In the genomic region with DNA sequence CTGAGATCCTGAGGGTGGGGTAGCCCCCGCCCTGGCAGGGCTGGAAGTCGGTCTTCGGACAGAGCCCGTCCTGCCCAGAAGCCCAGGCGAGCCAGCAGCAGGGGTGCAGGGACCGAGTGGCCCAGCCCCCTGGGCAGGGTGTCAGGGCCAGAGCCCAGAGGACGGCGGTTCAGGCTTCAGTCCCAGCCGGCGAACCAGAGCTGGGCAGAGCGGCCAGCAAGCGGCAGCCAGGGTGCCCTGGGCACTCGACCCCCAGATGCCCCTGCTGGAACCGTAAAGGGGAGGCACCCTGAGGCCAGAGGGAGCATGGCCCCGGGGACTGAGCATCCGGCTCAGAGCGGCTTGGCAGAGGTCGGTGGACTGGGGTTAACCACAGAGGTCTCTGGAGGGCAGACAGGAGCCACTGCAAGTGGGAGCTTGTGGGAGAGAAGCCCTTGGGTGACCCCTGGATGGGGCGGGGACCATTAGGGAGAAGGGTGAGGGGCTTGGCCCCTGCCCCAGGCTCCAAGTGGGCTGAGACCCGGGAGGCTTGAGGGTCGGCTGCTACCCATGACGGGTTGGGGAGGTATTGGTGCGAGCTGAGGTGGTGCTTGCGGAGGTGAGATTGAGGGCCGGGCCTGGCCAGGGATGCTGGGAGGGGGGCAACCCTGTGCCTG, we compare ENCODE assay signal across 13 cellular contexts. TPM values are rescaled to one million over a fixed set of nuclear protein-coding genes. Genes with fewer than 3 reads are reported as not detected.
A peak's percentile ranks its signal among the peaks of the same experiment; 100 is the strongest.
DNase-seq lines count a peak whose midpoint lies in the region; ATAC-seq and TF ChIP-seq lines count a peak whose summit lies in the region.
"Had no signal": no experiment of that assay in that cellular context is flagged by ENCODE, and none has a peak within 500 bp of the region (broad histone marks: within the 10 kb centered on the region; RNA-seq: fewer than 3 reads in every experiment).

No MANE protein-coding gene starts in this region.

- no peaks in the 10 kb centered on the region for H3K9me3 Mint-ChIP-seq in T-helper 1 cell treated with Interleukin-12 subunit alpha and Interleukin-12 subunit beta and Interleukin-4 antibody, amounts not matched to agents 30 μg/mL and 1 μg/mL, for 36 hours
- no peaks in the 10 kb centered on the region for H3K9me3 Mint-ChIP-seq in effector memory CD8-positive, alpha-beta T cell
- no peaks in the 10 kb centered on the region for H3K9me3 Mint-ChIP-seq in naive B cell

- ATAC-seq in effector memory CD8-positive, alpha-beta T cell (replicated peaks): no peak
- ATAC-seq in naive B cell (ENCODE audit: low read depth in 2 of 2) (no peak), left colon (no peak)

- H3K4me1 ChIP-seq in testis: peaks cover 12% of the 10 kb centered on the region

- WGBS in testis, 2 donors: 64 to 84% methylated on average over 10 to 25 of the region's 25 CpGs

- intact Hi-C loops in testis (cut with DNase I; ENCODE audit: low total_unique reads): no loop called here
- intact Hi-C loops in left colon (cut with DNase I, micrococcal nuclease): no loop called here

- H3K27ac ChIP-seq in testis: peak overlapping the region; percentile 34 to 42
- H3K27ac ChIP-seq: 22Rv1 had no signal

- no peaks in the 10 kb centered on the region for H3K27me3 ChIP-seq in testis

- no peak for DNase-seq in T-helper 1 cell
- DNase-seq in effector memory CD8-positive, alpha-beta T cell: no peak
- no peak for DNase-seq in naive B cell
- DNase-seq in testis: no peak
- no peak for DNase-seq in activated CD4-positive, CD25-positive, alpha-beta regulatory T cell (lab: John Stamatoyannopoulos, UW)
- no peak for DNase-seq in Kasumi-1 (lab: John Stamatoyannopoulos, UW)
- DNase-seq in left colon: no peak
- DNase-seq: activated naive CD4-positive, alpha-beta T cell treated with Interleukin-2 at 50 U/mL for 16 hours; KG1; NCI-H226 had no signal

- H3K27ac Mint-ChIP-seq in T-helper 1 cell treated with Interleukin-12 subunit alpha and Interleukin-12 subunit beta and Interleukin-4 antibody, amounts not matched to agents 30 μg/mL and 1 μg/mL, for 36 hours: peak overlapping the region; percentile 62
- H3K27ac Mint-ChIP-seq in effector memory CD8-positive, alpha-beta T cell: peak overlapping the region; percentile 90 to 93
- H3K27ac Mint-ChIP-seq in naive B cell: peak overlapping the region in 4 of 6 donors; percentile 32 to 74 (median 64)

- H3K9me3 ChIP-seq in testis: no peaks in the 10 kb centered on the region

- no peaks in the 10 kb centered on the region for H3K27me3 Mint-ChIP-seq in T-helper 1 cell treated with Interleukin-12 subunit alpha and Interleukin-12 subunit beta and Interleukin-4 antibody, amounts not matched to agents 30 μg/mL and 1 μg/mL, for 36 hours (ENCODE audit: low read depth)
- no peaks in the 10 kb centered on the region for H3K27me3 Mint-ChIP-seq in effector memory CD8-positive, alpha-beta T cell
- H3K27me3 Mint-ChIP-seq in naive B cell: no peaks in the 10 kb centered on the region

- TF ChIP-seq CTCF in testis (IDR thresholded peaks at IDR 0.05): no peak

- H3K36me3 ChIP-seq in testis (ENCODE audit: low read depth, missing control alignments): no peaks in the 10 kb centered on the region

- H3K36me3 Mint-ChIP-seq in T-helper 1 cell treated with Interleukin-12 subunit alpha and Interleukin-12 subunit beta and Interleukin-4 antibody, amounts not matched to agents 30 μg/mL and 1 μg/mL, for 36 hours (ENCODE audit: low read depth): peaks cover 8% of the 10 kb centered on the region
- H3K36me3 Mint-ChIP-seq in effector memory CD8-positive, alpha-beta T cell (ENCODE audit: insufficient read depth): peaks cover 65% of the 10 kb centered on the region
- peaks cover 0 to 8% of the 10 kb centered on the region in 2 donors for H3K36me3 Mint-ChIP-seq in naive B cell

- peaks cover 12% of the 10 kb centered on the region for H3K4me1 Mint-ChIP-seq in T-helper 1 cell treated with Interleukin-12 subunit alpha and Interleukin-12 subunit beta and Interleukin-4 antibody, amounts not matched to agents 30 μg/mL and 1 μg/mL, for 36 hours (ENCODE audit: low read depth)
- H3K4me1 Mint-ChIP-seq in effector memory CD8-positive, alpha-beta T cell (ENCODE audit: low read depth in 2 of 2): peaks cover 66 to 84% of the 10 kb centered on the region in 2 donors
- peaks cover 60 to 83% (median 68%) of the 10 kb centered on the region in 3 donors for H3K4me1 Mint-ChIP-seq in naive B cell

- TF ChIP-seq POLR2A in testis (IDR thresholded peaks at IDR 0.05): no peak

- peak overlapping the region; percentile 17 for H3K4me3 Mint-ChIP-seq in T-helper 1 cell treated with Interleukin-12 subunit alpha and Interleukin-12 subunit beta and Interleukin-4 antibody, amounts not matched to agents 30 μg/mL and 1 μg/mL, for 36 hours
- peak overlapping the region; percentile 72 to 84 for H3K4me3 Mint-ChIP-seq in effector memory CD8-positive, alpha-beta T cell
- H3K4me3 Mint-ChIP-seq in naive B cell: peak overlapping the region in 3 of 8 donors; percentile 29 to 82 (median 30)

- H3K4me3 ChIP-seq in testis: peak overlapping the region; percentile 36 to 43

RNA-seq across cellular contexts. Expression of a gene that starts 15.9 kb away (rescaled TPM):
- polyA plus RNA-seq in naive B cell (ENCODE audit: low read depth in 6 of 6): 100 to 1,000 TPM; 342 to 587 (median 422) TPM
- 10 to 100 TPM; 13.0 to 19.9 TPM for total RNA-seq in testis
- 50.1 TPM for polyA plus RNA-seq in testis (ENCODE audit: insufficient read depth, low read depth, low replicate concordance)
- total RNA-seq in left colon: 10 to 100 TPM in 1 of 2 donors, 1 to 10 TPM in 1; 9.9 to 28.6 TPM
- total RNA-seq: renal cortical epithelial cell had no signal

RNA-seq across cellular contexts. Expression of a gene that starts 22.9 kb away (rescaled TPM):
- polyA plus RNA-seq in naive B cell (ENCODE audit: low read depth in 6 of 6) (under 1 TPM in 4 of 6 donors, not detected in 2; 0.08 to 0.44 (median 0.16) TPM), testis (ENCODE audit: insufficient read depth, low read depth, low replicate concordance) (not detected)
- total RNA-seq in testis (under 1 TPM in 1 of 2 donors, not detected in 1; 0.06 TPM), left colon (not detected)
- total RNA-seq: renal cortical epithelial cell had no signal

RNA-seq across cellular contexts. Expression of a gene that starts 30.0 kb away (rescaled TPM):
- 10 to 100 TPM in 2 of 6 donors, 1 to 10 TPM in 4; 3.9 to 12.2 (median 7.2) TPM for polyA plus RNA-seq in naive B cell (ENCODE audit: low read depth in 6 of 6)
- not detected for total RNA-seq in testis
- polyA plus RNA-seq in testis (ENCODE audit: insufficient read depth, low read depth, low replicate concordance): 8.6 TPM
- total RNA-seq in left colon: under 1 TPM in 1 of 2 donors, not detected in 1; 0.92 TPM
- total RNA-seq: renal cortical epithelial cell had no signal

RNA-seq across cellular contexts. Expression of a gene that starts 34.0 kb away (rescaled TPM):
- polyA plus RNA-seq in naive B cell (ENCODE audit: low read depth in 6 of 6): not detected
- 1 to 10 TPM; 1.7 to 2.7 TPM for total RNA-seq in testis
- 0.98 TPM for polyA plus RNA-seq in testis (ENCODE audit: insufficient read depth, low read depth, low replicate concordance)
- total RNA-seq in left colon: 1 to 10 TPM in 1 of 2 donors, under 1 TPM in 1; 0.75 to 4.6 TPM

RNA-seq across cellular contexts. Expression of a gene that starts 50.7 kb away (rescaled TPM):
- polyA plus RNA-seq in naive B cell (ENCODE audit: low read depth in 6 of 6) (under 1 TPM in 2 of 6 donors, not detected in 4; 0.43 to 0.92 TPM), testis (ENCODE audit: insufficient read depth, low read depth, low replicate concordance) (16.1 TPM)
- total RNA-seq in testis (10 to 100 TPM in 1 of 2 donors, 1 to 10 TPM in 1; 8.1 to 13.1 TPM), left colon (under 1 TPM in 1 of 2 donors, not detected in 1; 0.73 TPM)
- total RNA-seq: renal cortical epithelial cell had no signal
